9 cellular contexts compared by ENCODE assay signal in the genomic region with DNA sequence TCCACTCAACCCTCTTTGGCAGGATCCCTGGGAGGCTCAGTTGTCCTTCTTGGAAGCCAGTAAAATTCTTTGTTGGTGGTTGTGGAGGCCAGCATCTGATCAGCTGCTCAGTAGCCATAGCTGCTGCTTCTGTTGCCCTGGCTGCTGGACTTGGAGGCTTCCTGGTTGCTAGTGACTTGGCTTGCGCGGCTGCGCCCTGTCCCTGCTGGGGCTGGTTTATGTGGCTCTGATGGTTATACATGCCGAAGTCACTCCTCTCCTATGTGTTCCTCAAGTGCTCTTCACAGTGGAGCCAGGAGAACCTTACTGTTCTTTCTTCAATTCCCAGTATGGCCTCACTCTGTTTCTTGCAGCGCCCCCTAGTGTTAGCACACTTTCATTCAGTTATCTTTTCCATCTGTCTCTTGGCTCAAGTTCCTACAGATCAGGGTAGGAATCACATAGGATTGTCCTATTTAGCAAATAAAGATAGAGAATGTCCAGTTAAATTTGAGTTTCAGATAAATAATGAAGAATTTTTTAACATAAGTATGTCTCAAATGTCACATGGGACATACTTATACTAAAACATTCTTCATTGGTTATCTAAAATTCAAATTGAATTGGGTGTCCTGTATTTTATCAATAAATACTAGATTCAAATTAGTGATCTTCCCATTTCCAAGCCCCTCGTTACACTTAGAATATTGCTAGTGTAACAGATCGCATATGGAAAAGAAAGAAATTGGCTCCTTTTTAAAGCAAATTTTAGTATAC.
DNase-seq lines count a peak whose midpoint lies in the region; TF ChIP-seq lines count a peak whose summit lies in the region.
"Had no signal": no experiment of that assay in that cellular context is flagged by ENCODE, and none has a peak within 500 bp of the region (broad histone marks: within the 10 kb centered on the region; RNA-seq: fewer than 3 reads in every experiment).

No MANE protein-coding gene starts in this region.

- H3K27me3 Mint-ChIP-seq in HFFc6 (ENCODE audit: insufficient read depth): peaks cover 8% of the 10 kb centered on the region

- peak; percentile 21 for DNase-seq in NCI-H2171 treated with DMSO at 0.1 percent for 48 hours (lab: John Stamatoyannopoulos, UW)
- DNase-seq in NCI-H2171 (lab: John Stamatoyannopoulos, UW): no peak
- DNase-seq in HFFc6: peak; percentile 63
- peak; percentile 73 for DNase-seq in NCI-H460 (ENCODE audit: extremely low read depth, low read depth)
- DNase-seq in activated T-cell treated with anti-CD3 and anti-CD28 coated beads for 48 hours (ENCODE audit: low read depth): peak; percentile 7
- DNase-seq in head of caudate nucleus: peak in 33 of 42 donors; percentile 6 to 82 (median 41)
- DNase-seq in stimulated activated CD4-positive, alpha-beta T cell treated with anti-CD3 and anti-CD28 coated beads, Interleukin-12 subunit alpha, Interleukin-12 subunit beta, amount 100 ng/mL, for 4 hours: peak; percentile 17
- DNase-seq in NCI-H1930 (lab: John Stamatoyannopoulos, UW): no peak

- peak; percentile 97 for TF ChIP-seq CTCF in HFFc6 (IDR thresholded peaks at IDR 0.05)

- H3K36me3 Mint-ChIP-seq in HFFc6 (ENCODE audit: low read depth): no peaks in the 10 kb centered on the region
- H3K36me3 Mint-ChIP-seq: activated naive CD4-positive, alpha-beta T cell treated with anti-CD3 and anti-CD28 coated beads, Interleukin-2, amount 50 U/mL, for 72 hours had no signal

- intact Hi-C loops in head of caudate nucleus (cut with DNase I): loop anchor here (5.0 kb wide), 1 partner anchor 174 kb away; a partner anchor contains a TSS

- H3K9me3 Mint-ChIP-seq in HFFc6: no peaks in the 10 kb centered on the region
- H3K9me3 Mint-ChIP-seq: activated naive CD4-positive, alpha-beta T cell treated with anti-CD3 and anti-CD28 coated beads, Interleukin-2, amount 50 U/mL, for 72 hours had no signal

- H3K4me1 Mint-ChIP-seq in HFFc6 (ENCODE audit: low read depth): peaks cover 2% of the 10 kb centered on the region

- no peak overlapping the region for H3K4me3 Mint-ChIP-seq in HFFc6

- H3K27ac Mint-ChIP-seq in HFFc6: no peak overlapping the region
- H3K27ac Mint-ChIP-seq: activated naive CD4-positive, alpha-beta T cell treated with anti-CD3 and anti-CD28 coated beads, Interleukin-2, amount 50 U/mL, for 72 hours had no signal

Comparison
In these comparisons a context has a peak if more than half of its experiments do, and no peak if none do; other contexts are left out.
1. DNase-seq: peak in NCI-H2171 treated with DMSO at 0.1 percent for 48 hours (single experiment), HFFc6 (single experiment), NCI-H460 (single experiment), activated T-cell treated with anti-CD3 and anti-CD28 coated beads for 48 hours (single experiment), head of caudate nucleus (33 of 42) and stimulated activated CD4-positive, alpha-beta T cell treated with anti-CD3 and anti-CD28 coated beads, Interleukin-12 subunit alpha, Interleukin-12 subunit beta, amount 100 ng/mL, for 4 hours (single experiment); none in NCI-H2171 (single experiment) and NCI-H1930 (0 of 2).